ENCODE assay signal across 1 cellular context in genomic region chr7:35272234-35272633, GRCh38.
A peak's percentile ranks its signal among the peaks of the same experiment; 100 is the strongest.
TF ChIP-seq lines count a peak whose summit lies in the region.

No MANE protein-coding gene starts in this region.

TF ChIP-seq in K562, 482 proteins besides CTCF, POLR2A, EP300 and RAD21 (continued from another document):
- TF ChIP-seq MAFG (tag; conservative IDR thresholded peaks at IDR 0.05) (0 out of 2 replicates have a peak, but pooled peaks have one; percentile 6), BCOR (IDR thresholded peaks at IDR 0.05) (no peak), ARID4B (CRISPR knock-in tag; IDR thresholded peaks at IDR 0.05) (no peak)
